Comparison of ENCODE assay signal across 1 cellular context in the genomic region with DNA sequence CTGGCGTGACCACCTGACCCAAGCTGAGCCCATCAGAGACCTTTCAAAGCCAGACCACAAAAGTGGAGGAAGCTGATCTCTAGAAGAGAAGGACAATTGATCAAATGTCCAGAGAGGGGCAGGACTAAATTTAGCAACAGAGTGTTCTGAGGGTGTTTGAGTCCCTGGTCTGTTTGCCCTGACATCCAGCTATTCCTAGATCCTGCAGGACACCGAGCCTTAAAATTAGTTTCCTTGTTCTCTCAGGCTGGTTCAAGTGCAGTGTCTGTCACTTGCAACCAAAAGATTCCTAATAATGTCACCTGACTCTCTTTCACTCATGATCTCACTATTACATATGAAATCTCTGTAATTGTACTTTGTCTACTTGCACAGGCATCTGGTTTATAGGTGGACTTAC.
TF ChIP-seq lines count a peak whose summit lies in the region.

No MANE protein-coding gene starts in this region.

TF ChIP-seq in SK-N-SH, 30 proteins besides CTCF, POLR2A, EP300 and RAD21:
- TF ChIP-seq REST (IDR thresholded peaks at IDR 0.05; ENCODE audit: low read depth, low read length) (no peak), NRF1 (IDR thresholded peaks at IDR 0.05; ENCODE audit: low read depth, low read length) (no peak), POLR2AphosphoS5 (IDR thresholded peaks at IDR 0.05; ENCODE audit: low read depth, low read length) (no peak), JUND (IDR thresholded peaks at IDR 0.05) (no peak), FOXM1 (IDR thresholded peaks at IDR 0.05; ENCODE audit: low read depth) (no peak), FOXJ3 (CRISPR knock-in tag; IDR thresholded peaks at IDR 0.05) (no peak), SMC3 (IDR thresholded peaks at IDR 0.05; ENCODE audit: low read depth, low read length) (no peak), NFIC (IDR thresholded peaks at IDR 0.05; ENCODE audit: borderline replicate concordance) (no peak), RXRA (IDR thresholded peaks at IDR 0.05; ENCODE audit: borderline replicate concordance, low read depth) (no peak), YY1 (IDR thresholded peaks at IDR 0.05; ENCODE audit: low read depth) (no peak)
- TF ChIP-seq, protein P1, sequence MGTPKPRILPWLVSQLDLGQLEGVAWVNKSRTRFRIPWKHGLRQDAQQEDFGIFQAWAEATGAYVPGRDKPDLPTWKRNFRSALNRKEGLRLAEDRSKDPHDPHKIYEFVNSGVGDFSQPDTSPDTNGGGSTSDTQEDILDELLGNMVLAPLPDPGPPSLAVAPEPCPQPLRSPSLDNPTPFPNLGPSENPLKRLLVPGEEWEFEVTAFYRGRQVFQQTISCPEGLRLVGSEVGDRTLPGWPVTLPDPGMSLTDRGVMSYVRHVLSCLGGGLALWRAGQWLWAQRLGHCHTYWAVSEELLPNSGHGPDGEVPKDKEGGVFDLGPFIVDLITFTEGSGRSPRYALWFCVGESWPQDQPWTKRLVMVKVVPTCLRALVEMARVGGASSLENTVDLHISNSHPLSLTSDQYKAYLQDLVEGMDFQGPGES (IDR thresholded peaks at IDR 0.05; ENCODE audit: low read depth, low read length): no peak
- TF ChIP-seq, protein P2, sequence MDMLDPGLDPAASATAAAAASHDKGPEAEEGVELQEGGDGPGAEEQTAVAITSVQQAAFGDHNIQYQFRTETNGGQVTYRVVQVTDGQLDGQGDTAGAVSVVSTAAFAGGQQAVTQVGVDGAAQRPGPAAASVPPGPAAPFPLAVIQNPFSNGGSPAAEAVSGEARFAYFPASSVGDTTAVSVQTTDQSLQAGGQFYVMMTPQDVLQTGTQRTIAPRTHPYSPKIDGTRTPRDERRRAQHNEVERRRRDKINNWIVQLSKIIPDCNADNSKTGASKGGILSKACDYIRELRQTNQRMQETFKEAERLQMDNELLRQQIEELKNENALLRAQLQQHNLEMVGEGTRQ (IDR thresholded peaks at IDR 0.05; ENCODE audit: borderline replicate concordance, low read depth, low read length): no peak
